21 cellular contexts compared by ENCODE assay signal in genomic region chr1:170548497-170548896, GRCh38. TPM values are rescaled to one million over a fixed set of nuclear protein-coding genes. Genes with fewer than 3 reads are reported as not detected.
DNase-seq lines count a peak whose midpoint lies in the region; ATAC-seq, FAIRE-seq and TF ChIP-seq lines count a peak whose summit lies in the region.
"Had no signal": no experiment of that assay in that cellular context is flagged by ENCODE, and none has a peak within 500 bp of the region (broad histone marks: within the 10 kb centered on the region; RNA-seq: fewer than 3 reads in every experiment).

No MANE protein-coding gene starts in this region.

- POLR2A ChIA-PET in HepG2 (lab: Yijun Ruan, JAX): no interaction called here
- POLR2A ChIA-PET in K562 (lab: Yijun Ruan, JAX): interaction anchor here (0.8 kb wide), 1 partner anchor 15 kb away, joined by 3 read pairs; no protein-coding TSS in a partner anchor

- H3K9me3 ChIP-seq in HepG2 (ENCODE audit: low read length) (no peaks in the 10 kb centered on the region), right lobe of liver (no peaks in the 10 kb centered on the region), MM.1S (replicated peaks; ENCODE audit: insufficient read depth, low read length) (no peaks in the 10 kb centered on the region), K562 (replicated peaks; ENCODE audit: control insufficient read depth, insufficient read depth, low read depth, low read length) (no peaks in the 10 kb centered on the region)

- CTCF ChIA-PET in HepG2 (lab: Yijun Ruan, JAX; ENCODE audit: low intra/inter-chr PET ratio, low total read pairs) (no interaction called here), K562 (lab: Yijun Ruan, JAX; ENCODE audit: low intra/inter-chr PET ratio) (no interaction called here)

- TF ChIP-seq RAD21 in HepG2 (CRISPR knock-in tag; IDR thresholded peaks at IDR 0.05) (no peak), K562 (CRISPR knock-in tag; conservative IDR thresholded peaks at IDR 0.05 in 1 of 2, IDR thresholded peaks at IDR 0.05 in 1 of 2) (no peak)

- H3K27me3 ChIP-seq in HepG2 (ENCODE audit: control insufficient read depth in 1 of 2, insufficient read depth in 2 of 2, low read length in 2 of 2) (no peaks in the 10 kb centered on the region), right lobe of liver (no peaks in the 10 kb centered on the region), MM.1S (replicated peaks; ENCODE audit: insufficient read depth, low read length) (no peaks in the 10 kb centered on the region), K562 (ENCODE audit: control insufficient read depth in 2 of 2, insufficient read depth in 2 of 2, low read length in 2 of 2) (no peaks in the 10 kb centered on the region)

- H3K4me1 Mint-ChIP-seq in stimulated activated naive CD8-positive, alpha-beta T cell treated with anti-CD3 and anti-CD28 coated beads, Interleukin-15, amount 100 ng/mL, for 72 hours: peaks cover 6% of the 10 kb centered on the region
- no peaks in the 10 kb centered on the region for H3K4me1 Mint-ChIP-seq in activated T-helper 1 cell treated with anti-CD3 and anti-CD28 coated beads, Interleukin-12 subunit alpha, Interleukin-12 subunit beta, Interleukin-2, Interleukin-4 antibody, amounts not matched to agents 30 ng/mL and 10 ng/mL and 1 ng/mL, durations not matched to agents 14 hours and 24 hours and 36 hours (ENCODE audit: low read depth)

- TF ChIP-seq CTCF in HepG2 (CRISPR knock-in tag; IDR thresholded peaks at IDR 0.05): no peak
- no peak for TF ChIP-seq CTCF in right lobe of liver (IDR thresholded peaks at IDR 0.05)
- TF ChIP-seq CTCF in MM.1S (IDR thresholded peaks at IDR 0.05; ENCODE audit: low read length): no peak
- TF ChIP-seq CTCF in K562 (IDR thresholded peaks at IDR 0.05 in 2 of 3, conservative IDR thresholded peaks at IDR 0.05 in 1 of 3; ENCODE audit: insufficient read depth in 2 of 3, low read depth in 1 of 3, low read length in 3 of 3): no peak

- no peaks in the 10 kb centered on the region for H3K9me1 ChIP-seq in K562 (ENCODE audit: control insufficient read depth, insufficient read depth, low read length)

- H3K9me2 ChIP-seq in MM.1S (replicated peaks; ENCODE audit: insufficient read depth, low read length): no peaks in the 10 kb centered on the region

- no TSS peak for BruUV-seq in HepG2 (replicated peaks; lab: Mats Ljungman, UMichigan)
- no TSS peak for BruUV-seq in K562 (replicated peaks; lab: Mats Ljungman, UMichigan)

- H2AFZ ChIP-seq in HepG2 (ENCODE audit: low read length): no peak overlapping the region
- H2AFZ ChIP-seq in MM.1S (ENCODE audit: low read length): no peak overlapping the region
- H2AFZ ChIP-seq in K562 (ENCODE audit: low read depth, low read length): no peak overlapping the region
- H2AFZ ChIP-seq: GM23248 had no signal

- intact Hi-C loops in HepG2 (cut with micrococcal nuclease; ENCODE audit: unreplicated experiment): no loop called here
- intact Hi-C loops in right lobe of liver (cut with DNase I): no loop called here
- intact Hi-C loops in K562 (cut with micrococcal nuclease): no loop called here
- intact Hi-C loops in activated T-helper 1 cell treated with anti-CD3 and anti-CD28 coated beads, Interleukin-12 subunit alpha, Interleukin-12 subunit beta, Interleukin-2, Interleukin-4 antibody, amounts not matched to agents 30 ng/mL and 10 ng/mL and 1 ng/mL, durations not matched to agents 14 hours and 24 hours and 36 hours (cut with micrococcal nuclease): no loop called here

- H3K79me2 ChIP-seq in HepG2 (ENCODE audit: insufficient read depth, low read length) (no peaks in the 10 kb centered on the region), MM.1S (ENCODE audit: low read length) (no peaks in the 10 kb centered on the region), K562 (ENCODE audit: control insufficient read depth, insufficient read depth, low read length) (no peaks in the 10 kb centered on the region)

- FAIRE-seq in HepG2 (lab: Jason Lieb, UNC) (no peak), K562 (lab: Jason Lieb, UNC) (peak; percentile 54), GM12892 (lab: Jason Lieb, UNC) (no peak)
- FAIRE-seq: GM19239 had no signal

- H3K4me1 ChIP-seq in HepG2 (ENCODE audit: insufficient read depth, low read length) (no peaks in the 10 kb centered on the region), right lobe of liver (no peaks in the 10 kb centered on the region), MM.1S (ENCODE audit: low read length) (no peaks in the 10 kb centered on the region), K562 (replicated peaks in 1 of 2; ENCODE audit: control insufficient read depth in 2 of 2, insufficient read depth in 2 of 2, low read length in 2 of 2) (no peaks in the 10 kb centered on the region)

- H3K9ac ChIP-seq in HepG2 (ENCODE audit: insufficient read depth, low read depth, low read length) (no peak overlapping the region), MM.1S (ENCODE audit: low read length) (no peak overlapping the region), K562 (ENCODE audit: insufficient read depth in 1 of 2, low read depth in 2 of 2, low read length in 2 of 2) (no peak overlapping the region)
- H3K9ac ChIP-seq: GM23248 had no signal

- H3K9me3 Mint-ChIP-seq in stimulated activated naive CD8-positive, alpha-beta T cell treated with anti-CD3 and anti-CD28 coated beads, Interleukin-15, amount 100 ng/mL, for 72 hours: no peaks in the 10 kb centered on the region
- H3K9me3 Mint-ChIP-seq in activated T-helper 1 cell treated with anti-CD3 and anti-CD28 coated beads, Interleukin-12 subunit alpha, Interleukin-12 subunit beta, Interleukin-2, Interleukin-4 antibody, amounts not matched to agents 30 ng/mL and 10 ng/mL and 1 ng/mL, durations not matched to agents 14 hours and 24 hours and 36 hours: peaks cover 6% of the 10 kb centered on the region

- ATAC-seq in HepG2 (no peak), right lobe of liver (no peak), K562 (no peak)
- ATAC-seq in stimulated activated naive CD8-positive, alpha-beta T cell treated with anti-CD3 and anti-CD28 coated beads, Interleukin-15, amount 100 ng/mL, for 72 hours: no peak
- ATAC-seq: HCT116 had no signal

- no peaks in the 10 kb centered on the region for H3K27me3 Mint-ChIP-seq in stimulated activated naive CD8-positive, alpha-beta T cell treated with anti-CD3 and anti-CD28 coated beads, Interleukin-15, amount 100 ng/mL, for 72 hours
- H3K27me3 Mint-ChIP-seq in activated T-helper 1 cell treated with anti-CD3 and anti-CD28 coated beads, Interleukin-12 subunit alpha, Interleukin-12 subunit beta, Interleukin-2, Interleukin-4 antibody, amounts not matched to agents 30 ng/mL and 10 ng/mL and 1 ng/mL, durations not matched to agents 14 hours and 24 hours and 36 hours (ENCODE audit: insufficient read depth): no peaks in the 10 kb centered on the region

- no peaks in the 10 kb centered on the region for H3F3A ChIP-seq in MM.1S (ENCODE audit: insufficient read depth, low read length)

- H4K20me1 ChIP-seq in HepG2 (ENCODE audit: insufficient read depth, low read length): 0 out of 2 replicates have a peak, but pooled peaks cover 3% of the 10 kb centered on the region
- no peaks in the 10 kb centered on the region for H4K20me1 ChIP-seq in MM.1S (ENCODE audit: insufficient read depth, low read length)
- no peaks in the 10 kb centered on the region for H4K20me1 ChIP-seq in K562 (replicated peaks; ENCODE audit: control insufficient read depth, insufficient read depth, low read length)

- peak overlapping the region; percentile 27 to 89 for H3K27ac Mint-ChIP-seq in stimulated activated naive CD8-positive, alpha-beta T cell treated with anti-CD3 and anti-CD28 coated beads, Interleukin-15, amount 100 ng/mL, for 72 hours
- H3K27ac Mint-ChIP-seq in activated T-helper 1 cell treated with anti-CD3 and anti-CD28 coated beads, Interleukin-12 subunit alpha, Interleukin-12 subunit beta, Interleukin-2, Interleukin-4 antibody, amounts not matched to agents 30 ng/mL and 10 ng/mL and 1 ng/mL, durations not matched to agents 14 hours and 24 hours and 36 hours: no peak overlapping the region

- in situ Hi-C loops in HepG2 (cut with HindIII; ENCODE audit: extremely low pct_ligation_motif_present, low pct_unique_long_range_greater_than_20kb): no loop called here
- in situ Hi-C loops in K562 (cut with MboI): loop anchor here (25.0 kb wide), 1 partner anchor 1064 kb away; the partner anchor contains the start of gene MYOCOS

- no peak overlapping the region for H3K4me3 ChIP-seq in HepG2 (replicated peaks in 1 of 3; ENCODE audit: insufficient read depth in 1 of 3, low read depth in 2 of 3, low read length in 3 of 3)
- no peak overlapping the region for H3K4me3 ChIP-seq in right lobe of liver
- no peak overlapping the region for H3K4me3 ChIP-seq in MM.1S (ENCODE audit: low read length)
- H3K4me3 ChIP-seq in K562: no peak overlapping the region
- H3K4me3 ChIP-seq: GM23248 had no signal

- no peak for TF ChIP-seq EP300 in HepG2 (IDR thresholded peaks at IDR 0.05; ENCODE audit: low read depth in 2 of 2, low read length in 2 of 2)
- no peak for TF ChIP-seq EP300 in HepG2 (CRISPR knock-in tag; IDR thresholded peaks at IDR 0.05; ENCODE audit: borderline replicate concordance)
- no peak for TF ChIP-seq EP300 in K562 (IDR thresholded peaks at IDR 0.05; ENCODE audit: low read length)

- TF ChIP-seq POLR2A in HepG2 (IDR thresholded peaks at IDR 0.05; ENCODE audit: insufficient read depth in 1 of 2, low read depth in 2 of 2, low read length in 2 of 2): no peak
- TF ChIP-seq POLR2A in right lobe of liver (IDR thresholded peaks at IDR 0.05): no peak
- no peak for TF ChIP-seq POLR2A in K562 (conservative IDR thresholded peaks at IDR 0.05)
- no peak for TF ChIP-seq POLR2A in GM12892 (IDR thresholded peaks at IDR 0.05; ENCODE audit: low read depth, low read length)

- DNase-seq in HepG2 (ENCODE audit: low spot score) (no peak), right lobe of liver (no peak), MM.1S (peak; percentile 2), K562 (ENCODE audit: extremely low read depth in 1 of 4, low spot score in 3 of 4) (no peak), GM12892 (ENCODE audit: insufficient read length) (no peak)
- DNase-seq in stimulated activated naive CD8-positive, alpha-beta T cell treated with anti-CD3 and anti-CD28 coated beads, Interleukin-15, amount 100 ng/mL, for 72 hours: no peak
- no peak for DNase-seq in activated T-helper 1 cell treated with anti-CD3 and anti-CD28 coated beads, Interleukin-12 subunit alpha, Interleukin-12 subunit beta, Interleukin-2, Interleukin-4 antibody, amounts not matched to agents 30 ng/mL and 10 ng/mL and 1 ng/mL, durations not matched to agents 14 hours and 24 hours and 36 hours (ENCODE audit: low spot score)
- DNase-seq: AML-193, DMS 273 treated with DMSO at 0.1 percent for 48 hours, GDM1, GM23248, NCI-H1105 treated with DMSO at 0.1 percent for 48 hours, NCI-H1694, NCI-H2081 treated with DMSO at 0.1 percent for 48 hours, NCI-H510A, NCI-H774, SIG-M5 had no signal

- no peak overlapping the region for H3K4me3 Mint-ChIP-seq in stimulated activated naive CD8-positive, alpha-beta T cell treated with anti-CD3 and anti-CD28 coated beads, Interleukin-15, amount 100 ng/mL, for 72 hours
- no peak overlapping the region for H3K4me3 Mint-ChIP-seq in activated T-helper 1 cell treated with anti-CD3 and anti-CD28 coated beads, Interleukin-12 subunit alpha, Interleukin-12 subunit beta, Interleukin-2, Interleukin-4 antibody, amounts not matched to agents 30 ng/mL and 10 ng/mL and 1 ng/mL, durations not matched to agents 14 hours and 24 hours and 36 hours

- H3K36me3 Mint-ChIP-seq in activated T-helper 1 cell treated with anti-CD3 and anti-CD28 coated beads, Interleukin-12 subunit alpha, Interleukin-12 subunit beta, Interleukin-2, Interleukin-4 antibody, amounts not matched to agents 30 ng/mL and 10 ng/mL and 1 ng/mL, durations not matched to agents 14 hours and 24 hours and 36 hours (ENCODE audit: low read depth): peaks cover 62% of the 10 kb centered on the region

- peaks cover 5 to 45% of the 10 kb centered on the region in 2 experiments; a peak in 4 of 5 replicates for H3K36me3 ChIP-seq in HepG2 (replicated peaks in 1 of 2; ENCODE audit: control insufficient read depth in 1 of 2, insufficient read depth in 2 of 2, low read length in 2 of 2)
- H3K36me3 ChIP-seq in right lobe of liver: peaks cover 0 to 60% (median 18%) of the 10 kb centered on the region in 4 donors
- H3K36me3 ChIP-seq in MM.1S (replicated peaks; ENCODE audit: insufficient read depth, low read length): peaks cover 5% of the 10 kb centered on the region; the same call in 1 of the 2 replicates
- H3K36me3 ChIP-seq in K562 (ENCODE audit: control insufficient read depth, insufficient read depth, low read length): peaks cover 77% of the 10 kb centered on the region

- H3K27ac ChIP-seq in HepG2 (ENCODE audit: extremely low read length, insufficient read depth, low read length) (no peak overlapping the region), right lobe of liver (no peak overlapping the region), MM.1S (ENCODE audit: low read length) (no peak overlapping the region), K562 (ENCODE audit: extremely low read depth, low read depth, low read length) (no peak overlapping the region)
- H3K27ac ChIP-seq: C4-2B, GM23248, RWPE1 had no signal

- no peak overlapping the region for H3K4me2 ChIP-seq in HepG2 (ENCODE audit: low read depth, low read length)
- no peak overlapping the region for H3K4me2 ChIP-seq in MM.1S (ENCODE audit: low read depth, low read length)
- no peak overlapping the region for H3K4me2 ChIP-seq in K562 (ENCODE audit: insufficient read depth, low read length)

RNA-seq across cellular contexts. Expression of gene GORAB, which starts 16.5 kb away (rescaled TPM):
- total RNA-seq in HepG2 (2016; rRNA removed; fragmentation: Illumina TruSeq; extraction: Trizol): 7.3 and 9.2 TPM in 2 replicates
- total RNA-seq in HepG2 (2016; cell fraction: cytosol; rRNA removed; fragmentation: Illumina TruSeq; extraction: Trizol; ENCODE audit: low read depth): 4.4 and 4.6 TPM in 2 replicates
- 8.4 and 10.2 TPM in 2 replicates for total RNA-seq in HepG2 (2016; cell fraction: insoluble cytoplasmic fraction; rRNA removed; fragmentation: Illumina TruSeq; extraction: Trizol)
- 3.8 and 4.4 TPM in 2 replicates for total RNA-seq in HepG2 (2016; cell fraction: membrane; rRNA removed; fragmentation: Illumina TruSeq; extraction: Trizol)
- total RNA-seq in HepG2 (2016; cell fraction: nucleus; rRNA removed; fragmentation: Illumina TruSeq; extraction: Trizol): 10.7 and 11.2 TPM in 2 replicates
- polyA plus RNA-seq in HepG2 (2011; rRNA removed): 5.8 and 6.6 TPM in 2 replicates
- 1.4 and 2.3 TPM in 2 replicates for polyA plus RNA-seq in HepG2 (2011; cell fraction: cytosol; rRNA removed)
- polyA plus RNA-seq in HepG2 (2011; cell fraction: nucleus; rRNA removed): 8.0 and 11.0 TPM in 2 replicates
- 2.7 and 4.6 TPM in 2 replicates for polyA plus RNA-seq in HepG2 (2012)
- polyA plus RNA-seq in HepG2 (2016; cell fraction: cytosol; fragmentation: Illumina TruSeq; extraction: Trizol; ENCODE audit: low read depth): 0.62 and 0.84 TPM in 2 replicates
- polyA plus RNA-seq in HepG2 (2016; cell fraction: insoluble cytoplasmic fraction; fragmentation: Illumina TruSeq; extraction: Trizol; ENCODE audit: low read depth): 6.8 and 6.9 TPM in 2 replicates
- polyA plus RNA-seq in HepG2 (2016; cell fraction: membrane; fragmentation: Illumina TruSeq; extraction: Trizol; ENCODE audit: low read depth): 1.3 and 1.5 TPM in 2 replicates
- 18.2 and 22.9 TPM in 2 replicates for polyA plus RNA-seq in HepG2 (2016; cell fraction: nucleus; fragmentation: Illumina TruSeq; extraction: Trizol; ENCODE audit: insufficient read depth, low read depth)
- 5.8 and 12.3 TPM in 2 replicates for polyA minus RNA-seq in HepG2 (2011; rRNA and poly(A)+ RNA removed; ENCODE audit: low replicate concordance)
- 2.9 and 4.6 TPM in 2 replicates for polyA minus RNA-seq in HepG2 (2011; cell fraction: cytosol; rRNA and poly(A)+ RNA removed)
- polyA minus RNA-seq in HepG2 (2011; cell fraction: nucleus; rRNA and poly(A)+ RNA removed): 20.3 and 23.2 TPM in 2 replicates
- total RNA-seq in right lobe of liver: 1 to 10 TPM; 4.3 to 9.8 (median 6.7) TPM
- 8.7 and 27.3 TPM in 2 replicates for total RNA-seq in K562 (2011; cell fraction: chromatin; rRNA removed; ENCODE audit: low replicate concordance)
- total RNA-seq in K562 (2011; cell fraction: nucleolus; rRNA removed): 5.5 and 9.7 TPM in 2 replicates
- total RNA-seq in K562 (2011; cell fraction: nucleoplasm; rRNA removed): 9.6 and 14.4 TPM in 2 replicates
- total RNA-seq in K562 (2014; rRNA removed): 6.6 and 7.1 TPM in 2 replicates
- total RNA-seq in K562 (2014; rRNA removed; fragmentation: Illumina TruSeq; extraction: Trizol): 10.7 and 12.9 TPM in 2 replicates
- 11.1 and 13.2 TPM in 2 replicates for total RNA-seq in K562 (2015; rRNA removed; fragmentation: Illumina TruSeq; extraction: Trizol)
- total RNA-seq in K562 (2021): 7.0 and 7.1 TPM in 2 replicates
- 12.9 and 14.8 TPM in 2 replicates for polyA plus RNA-seq in K562 (2011; rRNA removed)
- 1.1 and 4.0 TPM in 2 replicates for polyA plus RNA-seq in K562 (2011; cell fraction: cytosol; rRNA removed)
- polyA plus RNA-seq in K562 (2011; cell fraction: nucleus; rRNA removed): 21.4 and 30.0 TPM in 2 replicates
- 6.8 and 12.2 TPM in 2 replicates for polyA plus RNA-seq in K562 (2012)
- polyA plus RNA-seq in K562 (2014; fragmentation: Illumina TruSeq; extraction: Trizol): 11.0 and 12.4 TPM in 2 replicates
- 1 to 10 TPM; 4.4 to 8.9 TPM for polyA plus RNA-seq in K562 (2014; fragmentation: Nextera tagmentation; extraction: Ambion mirVana)
- polyA plus RNA-seq in K562 (2014; rRNA removed): 7.5 and 8.6 TPM in 2 replicates
- polyA minus RNA-seq in K562 (2011; rRNA and poly(A)+ RNA removed): 15.1 and 17.2 TPM in 2 replicates
- polyA minus RNA-seq in K562 (2011; cell fraction: cytosol; rRNA and poly(A)+ RNA removed): 2.7 and 4.4 TPM in 2 replicates
- polyA minus RNA-seq in K562 (2011; cell fraction: nucleus; rRNA and poly(A)+ RNA removed): 10.4 and 18.7 TPM in 2 replicates
- total RNA-seq in activated T-helper 1 cell treated with anti-CD3 and anti-CD28 coated beads, Interleukin-12 subunit alpha, Interleukin-12 subunit beta, Interleukin-2, Interleukin-4 antibody, amounts not matched to agents 30 ng/mL and 10 ng/mL and 1 ng/mL, durations not matched to agents 14 hours and 24 hours and 36 hours: 11.8 and 12.2 TPM in 2 replicates
- 8.1 TPM for polyA plus RNA-seq in GM12892 (2012; ENCODE audit: missing spikeins)

Comparison
In these comparisons a context has a peak if more than half of its experiments do, and no peak if none do; other contexts are left out.
1. Of the 241 proteins assayed by ChIP-seq in both HepG2 and K562: peak only in HepG2: none; only in K562: ATF4, CEBPG and TRIM24; in both: CEBPB; in neither: 235; mixed calls (peak in some experiments, not most) for 2.